In the genomic region with DNA sequence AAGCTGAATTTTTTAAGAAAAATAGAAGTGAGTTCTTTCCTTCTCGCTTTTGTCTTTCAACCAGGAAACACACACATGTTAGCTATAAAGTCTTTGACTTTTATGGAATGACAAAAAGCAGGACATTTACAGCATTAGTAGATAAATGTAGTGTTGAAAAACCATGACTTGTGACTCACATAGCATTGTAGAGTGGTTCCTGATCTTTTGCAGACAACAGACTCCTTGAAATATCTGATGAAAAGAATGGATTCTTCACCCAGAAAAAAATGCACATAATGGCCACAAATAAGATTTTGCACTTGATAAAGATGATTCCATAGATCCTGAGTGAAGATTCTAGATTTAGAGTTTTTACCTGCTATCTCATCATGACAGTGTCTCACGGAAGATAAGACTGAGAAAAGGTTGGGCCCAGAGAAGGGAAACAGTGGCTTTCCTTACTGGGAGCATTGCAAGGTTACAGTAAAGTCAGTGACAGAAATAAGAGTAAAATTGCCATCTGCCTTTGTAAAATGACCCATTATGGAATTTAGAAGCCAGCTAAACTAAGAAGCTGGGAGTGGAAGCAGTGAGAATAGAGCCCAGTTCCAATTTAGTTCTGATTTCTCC, we compare ENCODE assay signal across 19 cellular contexts. TPM values are rescaled to one million over a fixed set of nuclear protein-coding genes. Genes with fewer than 3 reads are reported as not detected.
DNase-seq lines count a peak whose midpoint lies in the region; ATAC-seq and TF ChIP-seq lines count a peak whose summit lies in the region.
"Had no signal": no experiment of that assay in that cellular context is flagged by ENCODE, and none has a peak within 500 bp of the region (broad histone marks: within the 10 kb centered on the region; RNA-seq: fewer than 3 reads in every experiment).

No MANE protein-coding gene starts in this region.

- no peaks in the 10 kb centered on the region for H3K4me1 ChIP-seq in HUES48 (ENCODE audit: control insufficient read depth, insufficient read depth, low read length)
- H3K4me1 ChIP-seq: testis had no signal

- H3K4me3 Mint-ChIP-seq in chondrocyte (ENCODE audit: unreplicated experiment) (no peak overlapping the region), mesothelial cell of epicardium (no peak overlapping the region)
- no peak overlapping the region for H3K4me3 Mint-ChIP-seq in activated T-cell treated with anti-CD3 and anti-CD28 coated beads, Interleukin-2, amount 50 U/mL, for 24 hours

- peaks cover 78% of the 10 kb centered on the region for H3K36me3 ChIP-seq in HUES48 (ENCODE audit: control insufficient read depth, insufficient read depth, low read length)

- in situ Hi-C loops in GM13977 (cut with MboI; ENCODE audit: low pct_unique_long_range_greater_than_20kb, low sequenced_read_pairs, unreplicated experiment): no loop called here

- peaks cover 6% of the 10 kb centered on the region for H3K9me3 ChIP-seq in HUES48 (ENCODE audit: control insufficient read depth, insufficient read depth, low read length)
- H3K9me3 ChIP-seq: testis had no signal

- H3K27me3 Mint-ChIP-seq in chondrocyte (ENCODE audit: low read depth) (no peaks in the 10 kb centered on the region), mesothelial cell of epicardium (ENCODE audit: low read depth) (no peaks in the 10 kb centered on the region)
- H3K27me3 Mint-ChIP-seq in activated T-cell treated with anti-CD3 and anti-CD28 coated beads, Interleukin-2, amount 50 U/mL, for 24 hours: no peaks in the 10 kb centered on the region

- peak overlapping the region; percentile 90 for H3K27ac Mint-ChIP-seq in chondrocyte (ENCODE audit: unreplicated experiment)
- peak overlapping the region; percentile 43 for H3K27ac Mint-ChIP-seq in mesothelial cell of epicardium
- no peak overlapping the region for H3K27ac Mint-ChIP-seq in activated T-cell treated with anti-CD3 and anti-CD28 coated beads, Interleukin-2, amount 50 U/mL, for 24 hours

- H3K27me3 ChIP-seq in HUES48 (ENCODE audit: control insufficient read depth, insufficient read depth, low read length): no peaks in the 10 kb centered on the region
- H3K27me3 ChIP-seq: hepatocyte, testis had no signal

- no peak overlapping the region for H3K9ac ChIP-seq in HUES48 (ENCODE audit: low read depth, low read length)

- peaks cover 20% of the 10 kb centered on the region for H3K4me1 Mint-ChIP-seq in chondrocyte (ENCODE audit: low read depth)
- H3K4me1 Mint-ChIP-seq in mesothelial cell of epicardium: peaks cover 6% of the 10 kb centered on the region
- no peaks in the 10 kb centered on the region for H3K4me1 Mint-ChIP-seq in activated T-cell treated with anti-CD3 and anti-CD28 coated beads, Interleukin-2, amount 50 U/mL, for 24 hours (ENCODE audit: low read depth)

- H3K36me3 Mint-ChIP-seq in chondrocyte (ENCODE audit: low read depth) (peaks cover 47% of the 10 kb centered on the region), mesothelial cell of epicardium (peaks cover 62% of the 10 kb centered on the region)
- H3K36me3 Mint-ChIP-seq in activated T-cell treated with anti-CD3 and anti-CD28 coated beads, Interleukin-2, amount 50 U/mL, for 24 hours (ENCODE audit: low read depth): peaks cover 98% of the 10 kb centered on the region

- DNase-seq in AG10803 (ENCODE audit: low read depth): peak; percentile 72
- DNase-seq in chondrocyte (ENCODE audit: low spot score): no peak
- DNase-seq in mesothelial cell of epicardium (ENCODE audit: low spot score in 2 of 2, unreplicated experiment in 2 of 2): no peak
- no peak for DNase-seq in NCI-H2081 treated with DMSO at 0.1 percent for 48 hours (lab: John Stamatoyannopoulos, UW)
- no peak for DNase-seq in GM13977 (ENCODE audit: low spot score)
- DNase-seq in activated T-cell treated with anti-CD3 and anti-CD28 coated beads, Interleukin-2, amount 50 U/mL, for 24 hours: no peak
- DNase-seq: activated CD4-positive, CD25-positive, alpha-beta regulatory T cell treated with anti-CD3 and anti-CD28 coated beads, Interleukin-2, amount 50 U/mL, for 72 hours; activated naive CD4-positive, alpha-beta T cell treated with anti-CD3 and anti-CD28 coated beads, Interleukin-2, amount 50 U/mL, for 16 hours; cortex of kidney; DND-41; NCI-H1105 treated with DMSO at 0.1 percent for 48 hours; NCI-H526 treated with DMSO at 0.1 percent for 48 hours; stimulated activated CD4-positive, alpha-beta T cell treated with anti-CD3 and anti-CD28 coated beads, Interleukin-15, amount 100 ng/mL, for 24 hours; testis had no signal

- H3K4me3 ChIP-seq in AG10803 (ENCODE audit: low read length): no peak overlapping the region
- no peak overlapping the region for H3K4me3 ChIP-seq in HUES48 (ENCODE audit: low read depth, low read length)
- H3K4me3 ChIP-seq: hepatocyte, testis had no signal

- H3K9me3 Mint-ChIP-seq in chondrocyte (ENCODE audit: low read depth) (no peaks in the 10 kb centered on the region), mesothelial cell of epicardium (no peaks in the 10 kb centered on the region)
- no peaks in the 10 kb centered on the region for H3K9me3 Mint-ChIP-seq in activated T-cell treated with anti-CD3 and anti-CD28 coated beads, Interleukin-2, amount 50 U/mL, for 24 hours

- peak overlapping the region; percentile 21 for H3K27ac ChIP-seq in HUES48 (ENCODE audit: low read depth, low read length)
- H3K27ac ChIP-seq: hepatocyte, testis had no signal

- no peak for ATAC-seq in HG03432 (IDR thresholded peaks at IDR 0.05; ENCODE audit: unreplicated experiment)
- ATAC-seq: HCT116 had no signal

- TF ChIP-seq CTCF in AG10803 (conservative IDR thresholded peaks at IDR 0.05; ENCODE audit: low read length): no peak
- no peak for TF ChIP-seq CTCF in chondrocyte (IDR thresholded peaks at IDR 0.05)
- TF ChIP-seq CTCF in mesothelial cell of epicardium (IDR thresholded peaks at IDR 0.05; ENCODE audit: unreplicated experiment): no peak
- TF ChIP-seq CTCF in GM13977 (IDR thresholded peaks at IDR 0.05; ENCODE audit: extremely low read depth, insufficient read depth, missing control alignments): no peak

RNA-seq across cellular contexts. Expression of gene SMARCAL1, which starts 14.0 kb away (rescaled TPM):
- total RNA-seq in chondrocyte (23.7 to 26.3 TPM (median 25.8 TPM) in 3 replicates), mesothelial cell of epicardium (30.3 to 33.0 TPM (median 31.4 TPM) in 3 replicates)

RNA-seq across cellular contexts. Expression of gene MARCHF4, which starts 54.0 kb away (rescaled TPM):
- 1.4 to 6.2 TPM (median 6.1 TPM) in 3 replicates for total RNA-seq in chondrocyte
- 0.05 to 0.09 TPM (median 0.09 TPM) in 3 replicates for total RNA-seq in mesothelial cell of epicardium
- total RNA-seq: activated CD8-positive, alpha-beta memory T cell treated with anti-CD3 and anti-CD28 coated beads for 36 hours had no signal
